8 cellular contexts compared by ENCODE assay signal in the genomic region with DNA sequence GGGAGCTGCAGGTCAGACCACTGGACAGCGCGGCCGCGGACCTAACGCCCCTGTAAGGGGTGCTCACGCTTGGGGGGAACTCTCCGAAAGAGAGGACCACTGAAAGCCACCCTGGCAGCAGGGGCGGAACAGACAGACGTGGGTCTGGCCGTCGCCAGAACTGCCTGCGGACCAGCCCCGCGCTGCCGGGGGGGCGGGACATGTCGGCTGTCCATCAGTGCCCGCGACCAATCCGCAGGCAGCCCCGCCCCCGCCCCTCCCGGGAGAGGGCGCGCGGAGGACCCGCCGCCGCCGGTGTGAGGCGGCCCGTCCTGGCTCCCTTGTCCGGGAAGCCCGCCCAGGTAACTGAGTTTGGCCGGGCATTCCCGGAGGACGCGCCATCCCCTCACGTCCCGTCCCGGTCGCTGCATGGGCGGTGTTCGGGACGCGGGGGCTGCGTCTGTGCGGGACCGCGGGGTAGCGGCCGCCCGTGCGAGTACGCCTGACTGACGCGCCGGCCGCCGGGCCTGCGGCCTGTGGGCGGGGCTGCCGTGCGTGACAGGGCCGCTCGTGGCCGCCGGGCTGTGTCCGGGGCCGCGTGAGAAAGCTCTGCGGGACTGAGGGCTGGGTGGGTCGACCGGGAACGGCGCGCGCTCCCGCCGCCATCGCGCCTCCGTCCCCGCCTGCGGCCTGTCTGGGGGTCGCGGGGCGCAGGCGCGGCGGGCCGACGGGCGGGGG. TPM values are rescaled to one million over a fixed set of nuclear protein-coding genes. Genes with fewer than 3 reads are reported as not detected.
DNase-seq lines count a peak whose midpoint lies in the region; ATAC-seq and TF ChIP-seq lines count a peak whose summit lies in the region.

No MANE protein-coding gene starts in this region.

- no peak for TF ChIP-seq EP300 in ovary (IDR thresholded peaks at IDR 0.05)

- H2AFZ ChIP-seq in Loucy (ENCODE audit: low read length) = peak overlapping the region; percentile 69

- intact Hi-C loops in head of caudate nucleus (cut with DNase I) (no loop called here), ovary (cut with DNase I) (no loop called here)

- H3K27me3 ChIP-seq in Loucy (ENCODE audit: insufficient read depth, low read length, poor library complexity, severe bottlenecking) = no peaks in the 10 kb centered on the region
- H3K27me3 ChIP-seq in ovary = no peaks in the 10 kb centered on the region
- H3K27me3 ChIP-seq in thoracic aorta (replicated peaks; ENCODE audit: insufficient read depth) = no peaks in the 10 kb centered on the region

- DNase-seq in H4 (ENCODE audit: low spot score) (peak; percentile 52), SK-N-MC (ENCODE audit: low read depth, low spot score) (no peak), head of caudate nucleus (peak; percentile 83 to 97 (median 94)), ovary (peak; percentile 89 to 94 (median 93)), thoracic aorta (ENCODE audit: low spot score) (peak; percentile 49)
- DNase-seq in activated naive CD8-positive, alpha-beta T cell treated with anti-CD3 and anti-CD28 coated beads for 36 hours = peak; percentile 89

- peaks cover 35% of the 10 kb centered on the region for H3K36me3 Mint-ChIP-seq in activated naive CD8-positive, alpha-beta T cell treated with anti-CD3 and anti-CD28 coated beads for 36 hours

- peaks cover 39% of the 10 kb centered on the region for H4K20me1 ChIP-seq in Loucy (ENCODE audit: insufficient read depth, low read length, poor library complexity, severe bottlenecking)

- peak overlapping the region; percentile 74 for H3K4me2 ChIP-seq in Loucy (ENCODE audit: low read depth, low read length, poor library complexity, severe bottlenecking)

- H3K9me3 ChIP-seq in ES-I3 (ENCODE audit: control insufficient read depth, insufficient read depth, low read length) = no peaks in the 10 kb centered on the region
- H3K9me3 ChIP-seq in Loucy (ENCODE audit: insufficient read depth, low read depth, low read length) = no peaks in the 10 kb centered on the region
- no peaks in the 10 kb centered on the region for H3K9me3 ChIP-seq in SK-N-MC (ENCODE audit: low read depth, low read length)
- no peaks in the 10 kb centered on the region for H3K9me3 ChIP-seq in ovary
- no peaks in the 10 kb centered on the region for H3K9me3 ChIP-seq in thoracic aorta

- TF ChIP-seq POLR2A in ovary (IDR thresholded peaks at IDR 0.05) = peak; percentile 82

- peaks cover 47% of the 10 kb centered on the region for H3K79me2 ChIP-seq in Loucy (ENCODE audit: insufficient read depth, low read length)

- no peaks in the 10 kb centered on the region for H3K9me3 Mint-ChIP-seq in activated naive CD8-positive, alpha-beta T cell treated with anti-CD3 and anti-CD28 coated beads for 36 hours

- H3K9ac ChIP-seq in ES-I3 (ENCODE audit: low read depth, low read length) = peak overlapping the region; percentile 98
- peak overlapping the region; percentile 76 for H3K9ac ChIP-seq in Loucy (ENCODE audit: low read depth, low read length, poor library complexity, severe bottlenecking)
- H3K9ac ChIP-seq in SK-N-MC (ENCODE audit: insufficient read length) = peak overlapping the region; percentile 94

- peak; percentile 78 for ATAC-seq in thoracic aorta (ENCODE audit: insufficient number of reproducible peaks, low FRiP score, low read depth)

- H3K4me3 ChIP-seq in Loucy (ENCODE audit: low read length, poor library complexity, severe bottlenecking) = peak overlapping the region; percentile 94
- H3K4me3 ChIP-seq in SK-N-MC = peak overlapping the region; percentile 94
- H3K4me3 ChIP-seq in ovary = peak overlapping the region; percentile 86
- peak overlapping the region; percentile 92 for H3K4me3 ChIP-seq in thoracic aorta

- no peaks in the 10 kb centered on the region for H3F3A ChIP-seq in Loucy (ENCODE audit: low read depth)

- TF ChIP-seq CTCF in Loucy (conservative IDR thresholded peaks at IDR 0.05; ENCODE audit: low read length) (no peak), ovary (IDR thresholded peaks at IDR 0.05) (peak in 1 of 3 donors; percentile 23), thoracic aorta (IDR thresholded peaks at IDR 0.05) (no peak)

- H3K4me3 Mint-ChIP-seq in activated naive CD8-positive, alpha-beta T cell treated with anti-CD3 and anti-CD28 coated beads for 36 hours = peak overlapping the region; percentile 75

- peaks cover 55% of the 10 kb centered on the region for H3K4me1 Mint-ChIP-seq in activated naive CD8-positive, alpha-beta T cell treated with anti-CD3 and anti-CD28 coated beads for 36 hours

- no peaks in the 10 kb centered on the region for H3K36me3 ChIP-seq in ES-I3 (ENCODE audit: insufficient read depth, low read length)
- H3K36me3 ChIP-seq in Loucy (ENCODE audit: insufficient read depth, low read length) = no peaks in the 10 kb centered on the region
- peaks cover 5% of the 10 kb centered on the region for H3K36me3 ChIP-seq in SK-N-MC (ENCODE audit: insufficient read depth, low read length)
- H3K36me3 ChIP-seq in ovary = no peaks in the 10 kb centered on the region
- no peaks in the 10 kb centered on the region for H3K36me3 ChIP-seq in thoracic aorta

- H3K4me1 ChIP-seq in ES-I3 (ENCODE audit: insufficient read depth, low read length) (peaks cover 30% of the 10 kb centered on the region), Loucy (ENCODE audit: insufficient read depth, low read length, poor library complexity, severe bottlenecking) (peaks cover 34% of the 10 kb centered on the region), ovary (ENCODE audit: insufficient read depth) (peaks cover 25% of the 10 kb centered on the region), thoracic aorta (ENCODE audit: control insufficient read depth in 1 of 2, low read depth in 2 of 2) (peaks cover 6 to 40% of the 10 kb centered on the region in 2 donors)

- H3K9me2 ChIP-seq in Loucy (replicated peaks; ENCODE audit: low read depth, low read length) = no peaks in the 10 kb centered on the region

- H3K27ac Mint-ChIP-seq in activated naive CD8-positive, alpha-beta T cell treated with anti-CD3 and anti-CD28 coated beads for 36 hours = no peak overlapping the region

- 0% methylated on average over 35 to 94 of the region's 94 CpGs for WGBS in ovary, 3 donors

- H3K27me3 Mint-ChIP-seq in activated naive CD8-positive, alpha-beta T cell treated with anti-CD3 and anti-CD28 coated beads for 36 hours = no peaks in the 10 kb centered on the region

- H3K27ac ChIP-seq in SK-N-MC = peak overlapping the region; percentile 78; the same call in 1 of the 2 replicates
- H3K27ac ChIP-seq in ovary = peak overlapping the region; percentile 86 to 99
- H3K27ac ChIP-seq in thoracic aorta = peak overlapping the region; percentile 92 to 94

RNA-seq across cellular contexts. Expression of gene PLCG1, which starts 0.5 kb away (rescaled TPM):
- 19.6 and 29.3 TPM in 2 replicates for total RNA-seq in H4 (2014; rRNA removed; shearing (Covaris generic))
- 100 to 1,000 TPM; 156 to 162 TPM for total RNA-seq in activated naive CD8-positive, alpha-beta T cell treated with anti-CD3 and anti-CD28 coated beads for 36 hours
- total RNA-seq in ovary = 100 to 1,000 TPM in 5 of 7 donors, 10 to 100 TPM in 2; 63.0 to 158 (median 104) TPM
- polyA plus RNA-seq in ovary = 10 to 100 TPM; 56.1 to 77.2 TPM
- total RNA-seq in thoracic aorta = 100 to 1,000 TPM; 185 to 255 TPM
